In the genomic region with DNA sequence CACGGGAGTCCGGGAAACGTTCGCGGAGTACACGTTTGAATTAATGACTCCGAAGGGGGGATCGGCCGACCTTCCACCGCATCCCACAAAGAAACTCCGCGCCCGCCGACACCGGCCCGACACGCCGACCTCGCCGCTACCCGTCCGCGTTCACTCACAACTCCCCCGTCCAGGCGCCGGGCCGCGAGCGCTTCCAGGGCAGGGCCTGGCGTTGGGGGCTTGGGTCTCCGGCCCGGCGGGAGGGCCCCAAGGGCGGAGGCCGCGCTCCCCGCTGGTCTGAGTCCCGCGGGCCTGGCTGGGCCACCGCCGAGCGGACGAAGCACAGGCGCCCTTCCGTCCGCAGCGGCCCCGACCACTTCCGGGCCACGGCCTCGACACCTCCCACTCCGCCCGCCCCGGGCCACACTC, we compare ENCODE assay signal across 8 cellular contexts. TPM values are rescaled to one million over a fixed set of nuclear protein-coding genes. Genes with fewer than 3 reads are reported as not detected.
DNase-seq lines count a peak whose midpoint lies in the region; ATAC-seq and TF ChIP-seq lines count a peak whose summit lies in the region.
"Not testable (repeated sequence)": the region's sequence is repeated elsewhere in the genome, so short reads cannot be mapped to it uniquely, and the experiment has no call there.

No MANE protein-coding gene starts in this region.

- H3K4me3 ChIP-seq in SJSA1: peak overlapping the region; percentile 75
- peak overlapping the region; percentile 63 to 92 for H3K4me3 ChIP-seq in ascending aorta
- H3K4me3 ChIP-seq in heart left ventricle: peak overlapping the region; percentile 65 to 98 (median 86)
- H3K4me3 ChIP-seq in urinary bladder (ENCODE audit: low read depth, low read length): peak overlapping the region; percentile 82

- H3K4me1 Mint-ChIP-seq in neural crest cell: peaks cover 32% of the 10 kb centered on the region

- TF ChIP-seq POLR2A in GM18505 (IDR thresholded peaks at IDR 0.05; ENCODE audit: borderline replicate concordance, extremely low read depth, insufficient read depth, insufficient read length); heart left ventricle (IDR thresholded peaks at IDR 0.05): not testable (repeated sequence)

- not testable (repeated sequence) for TF ChIP-seq CTCF in ascending aorta (IDR thresholded peaks at IDR 0.05); heart left ventricle (IDR thresholded peaks at IDR 0.05); neural crest cell (conservative IDR thresholded peaks at IDR 0.05)

- not testable (repeated sequence) for H3K27me3 ChIP-seq in SJSA1 (replicated peaks); ascending aorta; heart left ventricle

- not testable (repeated sequence) for H3K36me3 Mint-ChIP-seq in neural crest cell (ENCODE audit: low read depth)

- not testable (repeated sequence) for H3K27me3 Mint-ChIP-seq in neural crest cell (ENCODE audit: low read depth)

- peak overlapping the region; percentile 98 for H3K4me3 Mint-ChIP-seq in neural crest cell

- DNase-seq in GOT3 (lab: John Stamatoyannopoulos, UW): peak; percentile 70
- DNase-seq in SJSA1 (ENCODE audit: low read depth in 1 of 2, low spot score in 2 of 2): peak in 1 of 2 experiments; percentile 98
- peak in 1 of 2 donors; percentile 26 for DNase-seq in ascending aorta (ENCODE audit: low spot score in 2 of 2)
- not testable (repeated sequence) for DNase-seq in heart left ventricle; neural crest cell (ENCODE audit: low read depth, low spot score)

- H3K4me1 ChIP-seq in SJSA1 (replicated peaks) (peaks cover 14% of the 10 kb centered on the region), ascending aorta (peaks cover 10 to 21% of the 10 kb centered on the region in 2 donors), heart left ventricle (peaks cover 4 to 46% (median 24%) of the 10 kb centered on the region in 12 donors)
- H3K4me1 ChIP-seq in urinary bladder (ENCODE audit: insufficient read depth): not testable (repeated sequence)

- 0 to 1% (median 0%) methylated on average over 18 to 54 of the region's 54 CpGs for WGBS in heart left ventricle, 4 donors
- 1% methylated on average over 54 of the region's 54 CpGs for WGBS in urinary bladder

- ATAC-seq in GM18505 (IDR thresholded peaks at IDR 0.05; ENCODE audit: unreplicated experiment): peak; percentile 47
- ATAC-seq in HG03469 (IDR thresholded peaks at IDR 0.05; ENCODE audit: unreplicated experiment): peak; percentile 27
- peak; percentile 78 to 89 (median 88) for ATAC-seq in heart left ventricle

- peaks cover 50% of the 10 kb centered on the region for H3K36me3 ChIP-seq in SJSA1
- peaks cover 15 to 19% of the 10 kb centered on the region in 2 donors for H3K36me3 ChIP-seq in ascending aorta
- peaks cover 0 to 34% (median 18%) of the 10 kb centered on the region in 9 donors for H3K36me3 ChIP-seq in heart left ventricle
- not testable (repeated sequence) for H3K36me3 ChIP-seq in urinary bladder (ENCODE audit: insufficient read depth)

- H3K9me3 ChIP-seq in SJSA1 (replicated peaks); ascending aorta; heart left ventricle: not testable (repeated sequence)

- not testable (repeated sequence) for H3K9me3 Mint-ChIP-seq in neural crest cell

- peak overlapping the region; percentile 100 for H3K27ac Mint-ChIP-seq in neural crest cell (ENCODE audit: unreplicated experiment)

- intact Hi-C loops in ascending aorta (cut with DNase I): loop anchor here (5.0 to 10.0 kb wide), 5 partner anchors 45 to 755 kb away; partner anchors contain the start of genes ATP6V0C, CCNF, E4F1 and HCFC1R1
- intact Hi-C loops in heart left ventricle (cut with DNase I): loop anchor here in 1 of 10 donors (10.0 kb wide), 1 partner anchor 247 kb away; the partner anchor contains the start of gene ATP6V0C

- peak overlapping the region; percentile 97 for H3K27ac ChIP-seq in SJSA1
- peak overlapping the region; percentile 95 to 98 for H3K27ac ChIP-seq in ascending aorta
- peak overlapping the region; percentile 88 to 100 (median 96) for H3K27ac ChIP-seq in heart left ventricle
- H3K27ac ChIP-seq in urinary bladder (ENCODE audit: low read depth): peak overlapping the region; percentile 85

RNA-seq across cellular contexts. Expression of gene RNPS1, which starts 0.4 kb away (rescaled TPM):
- 122 and 164 TPM in 2 replicates for total RNA-seq in SJSA1 (2014; rRNA removed; shearing (Covaris generic))
- 134 TPM for total RNA-seq in ascending aorta
- total RNA-seq in heart left ventricle: 100 to 1,000 TPM; 100 to 154 (median 120) TPM
- 100 to 1,000 TPM in 1 of 2 donors, 10 to 100 TPM in 1; 73.9 to 193 TPM for polyA plus RNA-seq in heart left ventricle
- 390 and 420 TPM in 2 replicates for total RNA-seq in neural crest cell
- total RNA-seq in urinary bladder: 47.5 TPM
- 188 TPM for polyA plus RNA-seq in urinary bladder

RNA-seq across cellular contexts. Expression of gene ECI1, which starts 16.1 kb away (rescaled TPM):
- 80.2 and 93.3 TPM in 2 replicates for total RNA-seq in SJSA1 (2014; rRNA removed; shearing (Covaris generic))
- total RNA-seq in ascending aorta (10.9 TPM), heart left ventricle (100 to 1,000 TPM in 8 of 9 donors, 10 to 100 TPM in 1; 84.6 to 178 (median 142) TPM), neural crest cell (71.9 and 79.2 TPM in 2 replicates), urinary bladder (16.6 TPM)
- polyA plus RNA-seq in heart left ventricle (100 to 1,000 TPM; 146 to 340 TPM), urinary bladder (93.2 TPM)

RNA-seq across cellular contexts. Expression of gene DNASE1L2, which starts 31.3 kb away (rescaled TPM):
- total RNA-seq in SJSA1 (2014; rRNA removed; shearing (Covaris generic)): 1.4 TPM in 2 replicates
- not detected for total RNA-seq in ascending aorta
- total RNA-seq in heart left ventricle: under 1 TPM in 7 of 9 donors, not detected in 2; 0.12 to 0.51 (median 0.34) TPM
- polyA plus RNA-seq in heart left ventricle: under 1 TPM; 0.18 to 0.50 TPM
- 1.6 and 2.6 TPM in 2 replicates for total RNA-seq in neural crest cell
- 0.74 TPM for total RNA-seq in urinary bladder
- 0.77 TPM for polyA plus RNA-seq in urinary bladder

RNA-seq across cellular contexts. Expression of gene E4F1, which starts 44.1 kb away (rescaled TPM):
- 44.7 and 47.6 TPM in 2 replicates for total RNA-seq in SJSA1 (2014; rRNA removed; shearing (Covaris generic))
- total RNA-seq in ascending aorta: 39.7 TPM
- total RNA-seq in heart left ventricle: 10 to 100 TPM in 8 of 9 donors, 1 to 10 TPM in 1; 8.4 to 27.3 (median 12.7) TPM
- 10 to 100 TPM; 17.3 to 20.4 TPM for polyA plus RNA-seq in heart left ventricle
- 37.5 and 38.9 TPM in 2 replicates for total RNA-seq in neural crest cell
- total RNA-seq in urinary bladder: 14.0 TPM
- polyA plus RNA-seq in urinary bladder: 27.5 TPM

RNA-seq across cellular contexts. Expression of gene PGP, which starts 52.9 kb away (rescaled TPM):
- total RNA-seq in SJSA1 (2014; rRNA removed; shearing (Covaris generic)): 37.8 and 47.1 TPM in 2 replicates
- 21.5 TPM for total RNA-seq in ascending aorta
- total RNA-seq in heart left ventricle: 10 to 100 TPM; 19.6 to 44.0 (median 33.8) TPM
- polyA plus RNA-seq in heart left ventricle: 10 to 100 TPM; 24.6 to 31.7 TPM
- 47.3 and 50.2 TPM in 2 replicates for total RNA-seq in neural crest cell
- 4.8 TPM for total RNA-seq in urinary bladder
- polyA plus RNA-seq in urinary bladder: 10.5 TPM

Comparison
In these comparisons a context has a peak if more than half of its experiments do, and no peak if none do; other contexts are left out.
1. ATAC-seq: peak in every context shown above with its lines; median percentile 88 in heart left ventricle; 47 in GM18505; 27 in HG03469.